11 cellular contexts compared by ENCODE assay signal in the genomic region with DNA sequence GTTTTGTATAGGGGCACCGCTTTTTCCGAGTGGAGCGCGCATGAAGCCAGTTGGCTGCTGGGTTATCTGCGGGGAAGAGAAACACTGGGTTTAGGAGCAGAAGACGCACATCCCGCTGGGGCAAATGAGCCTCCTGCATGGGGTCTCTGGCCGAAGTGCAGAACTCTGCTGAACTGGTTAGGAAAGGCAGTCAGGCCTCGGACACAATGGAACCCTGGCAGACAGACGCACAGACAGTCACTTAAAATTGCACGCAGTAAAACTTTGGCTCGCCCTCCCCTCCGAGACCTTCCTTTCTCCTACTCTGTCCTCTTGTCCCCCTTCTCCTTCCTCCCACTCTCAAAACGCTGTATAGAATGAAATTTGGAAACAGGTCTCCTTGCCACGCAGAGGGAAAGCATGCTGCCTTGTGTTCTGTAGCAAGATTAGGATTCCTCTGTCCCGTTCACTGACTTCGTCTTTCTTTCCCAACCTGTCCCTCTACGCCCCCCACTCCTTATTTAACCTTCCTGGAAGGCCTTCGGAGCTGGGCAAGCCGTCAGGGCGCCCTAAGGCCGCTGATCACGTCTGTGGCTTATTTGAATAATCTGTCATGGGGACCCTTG. TPM values are rescaled to one million over a fixed set of nuclear protein-coding genes. Genes with fewer than 3 reads are reported as not detected.
A peak's percentile ranks its signal among the peaks of the same experiment; 100 is the strongest.
DNase-seq lines count a peak whose midpoint lies in the region; ATAC-seq, FAIRE-seq and TF ChIP-seq lines count a peak whose summit lies in the region.
"Had no signal": no experiment of that assay in that cellular context is flagged by ENCODE, and none has a peak within 500 bp of the region (broad histone marks: within the 10 kb centered on the region; RNA-seq: fewer than 3 reads in every experiment).

No MANE protein-coding gene starts in this region.

- peaks cover 31% of the 10 kb centered on the region in 2 donors for H3K4me1 Mint-ChIP-seq in natural killer cell treated with Interleukin-12 subunit alpha and Interleukin-12 subunit beta and Interleukin-15 and Interleukin-18, amount 100 ng/mL, for 72 hours (ENCODE audit: low read depth in 2 of 2)

- TF ChIP-seq CTCF in heart right ventricle (IDR thresholded peaks at IDR 0.05): peak in 1 of 9 donors; percentile 10
- TF ChIP-seq CTCF in breast epithelium (IDR thresholded peaks at IDR 0.05): no peak
- TF ChIP-seq CTCF in vagina (IDR thresholded peaks at IDR 0.05): no peak
- TF ChIP-seq CTCF in pancreas (IDR thresholded peaks at IDR 0.05): no peak

- FAIRE-seq in pancreas (lab: Jason Lieb, UNC): no peak

- H3K36me3 ChIP-seq in heart right ventricle (peaks cover 0 to 15% (median 0%) of the 10 kb centered on the region in 9 donors), breast epithelium (no peaks in the 10 kb centered on the region), vagina (no peaks in the 10 kb centered on the region), pancreas (no peaks in the 10 kb centered on the region)

- H3K36me3 Mint-ChIP-seq in natural killer cell treated with Interleukin-12 subunit alpha and Interleukin-12 subunit beta and Interleukin-15 and Interleukin-18, amount 100 ng/mL, for 72 hours: peaks cover 6% of the 10 kb centered on the region

- WGBS in heart right ventricle, 2 donors: 17 to 24% methylated on average over 23 of the region's 23 CpGs
- WGBS in pancreas, 2 donors: 32 to 37% methylated on average over 23 of the region's 23 CpGs

- H3K27me3 Mint-ChIP-seq in natural killer cell treated with Interleukin-12 subunit alpha and Interleukin-12 subunit beta and Interleukin-15 and Interleukin-18, amount 100 ng/mL, for 72 hours: peaks cover 53 to 55% of the 10 kb centered on the region in 2 donors

- peaks cover 75 to 100% (median 100%) of the 10 kb centered on the region in 7 donors for H3K27me3 ChIP-seq in heart right ventricle
- peaks cover 3 to 56% of the 10 kb centered on the region in 2 donors for H3K27me3 ChIP-seq in breast epithelium
- no peaks in the 10 kb centered on the region for H3K27me3 ChIP-seq in vagina
- H3K27me3 ChIP-seq in pancreas: peaks cover 9 to 78% (median 27%) of the 10 kb centered on the region in 4 donors

- H3K4me3 Mint-ChIP-seq in natural killer cell treated with Interleukin-12 subunit alpha and Interleukin-12 subunit beta and Interleukin-15 and Interleukin-18, amount 100 ng/mL, for 72 hours: peak overlapping the region; percentile 71

- DNase-seq in left cardiac atrium (peak; percentile 11), heart right ventricle (no peak), breast epithelium (ENCODE audit: low spot score in 2 of 2) (no peak), vagina (ENCODE audit: extremely low spot score in 2 of 2) (no peak), NCI-H146 (lab: John Stamatoyannopoulos, UW) (no peak), pancreas (no peak), NCI-H128 (lab: John Stamatoyannopoulos, UW; ENCODE audit: unreplicated experiment) (no peak)
- DNase-seq in natural killer cell treated with Interleukin-12 subunit alpha and Interleukin-12 subunit beta and Interleukin-15 and Interleukin-18, amount 100 ng/mL, for 72 hours (ENCODE audit: low spot score): no peak
- DNase-seq: NCI-H748 treated with DMSO at 0.1 percent for 48 hours had no signal

- no peak for ATAC-seq in left cardiac atrium
- ATAC-seq in heart right ventricle: no peak
- ATAC-seq in natural killer cell treated with Interleukin-12 subunit alpha and Interleukin-12 subunit beta and Interleukin-15 and Interleukin-18, amount 100 ng/mL, for 72 hours: no peak
- ATAC-seq in pancreas: no peak

- H3K4me3 ChIP-seq in heart right ventricle (peak overlapping the region in 1 of 10 donors; percentile 49), breast epithelium (peak overlapping the region; percentile 65 to 80 (median 65)), vagina (peak overlapping the region; percentile 56 to 64), pancreas (peak overlapping the region in 1 of 4 donors; percentile 10)

- H3K27ac Mint-ChIP-seq in natural killer cell treated with Interleukin-12 subunit alpha and Interleukin-12 subunit beta and Interleukin-15 and Interleukin-18, amount 100 ng/mL, for 72 hours: no peak overlapping the region

- intact Hi-C loops in left cardiac atrium (cut with DNase I): loop anchor here (5.0 to 10.0 kb wide), 3 partner anchors 779 to 1299 kb away; no protein-coding TSS in a partner anchor
- intact Hi-C loops in heart right ventricle (cut with DNase I): loop anchor here in 9 of 10 donors (5.0 to 10.0 kb wide), 11 partner anchors 309 to 1299 kb away; no protein-coding TSS in a partner anchor
- intact Hi-C loops in breast epithelium (cut with DNase I; ENCODE audit: low total_unique reads): loop anchor here (5.0 kb wide), 1 partner anchor 797 kb away; no protein-coding TSS in a partner anchor
- intact Hi-C loops in vagina (cut with DNase I): loop anchor here (10.0 kb wide), 1 partner anchor 1309 kb away; no protein-coding TSS in a partner anchor
- intact Hi-C loops in pancreas (cut with DNase I): no loop called here

- no peaks in the 10 kb centered on the region for H3K9me3 Mint-ChIP-seq in natural killer cell treated with Interleukin-12 subunit alpha and Interleukin-12 subunit beta and Interleukin-15 and Interleukin-18, amount 100 ng/mL, for 72 hours

- H3K9me3 ChIP-seq in heart right ventricle (no peaks in the 10 kb centered on the region), breast epithelium (no peaks in the 10 kb centered on the region), vagina (no peaks in the 10 kb centered on the region), pancreas (no peaks in the 10 kb centered on the region)

- TF ChIP-seq POLR2A in breast epithelium (IDR thresholded peaks at IDR 0.05): no peak
- no peak for TF ChIP-seq POLR2A in vagina (IDR thresholded peaks at IDR 0.05)

- peaks cover 8 to 73% (median 40%) of the 10 kb centered on the region in 9 donors for H3K4me1 ChIP-seq in heart right ventricle
- no peaks in the 10 kb centered on the region for H3K4me1 ChIP-seq in breast epithelium
- peaks cover 54% of the 10 kb centered on the region for H3K4me1 ChIP-seq in vagina
- peaks cover 0 to 7% (median 5%) of the 10 kb centered on the region in 3 donors for H3K4me1 ChIP-seq in pancreas

- H3K27ac ChIP-seq in heart right ventricle (no peak overlapping the region), breast epithelium (peak overlapping the region; percentile 81 to 89), vagina (peak overlapping the region; percentile 99), pancreas (no peak overlapping the region)
- H3K27ac ChIP-seq: C4-2B had no signal

RNA-seq across cellular contexts. Expression of a gene that starts 1.5 kb away (rescaled TPM):
- total RNA-seq in left cardiac atrium (not detected), heart right ventricle (not detected), breast epithelium (10 to 100 TPM in 1 of 3 donors, 1 to 10 TPM in 2; 7.5 to 18.4 (median 9.0) TPM), vagina (13.0 TPM), pancreas (under 1 TPM in 1 of 6 donors, not detected in 5; 0.13 TPM)
- polyA plus RNA-seq in heart right ventricle (not detected), pancreas (under 1 TPM in 1 of 2 donors, not detected in 1; 0.09 TPM)
- 1 to 10 TPM in 1 of 2 donors, not detected in 1; 2.4 TPM for total RNA-seq in natural killer cell treated with Interleukin-12 subunit alpha and Interleukin-12 subunit beta and Interleukin-15 and Interleukin-18, amount 100 ng/mL, for 72 hours

RNA-seq across cellular contexts. Expression of a gene that starts 7.4 kb away (rescaled TPM):
- total RNA-seq in left cardiac atrium (under 1 TPM; 0.12 to 0.39 TPM), heart right ventricle (not detected), breast epithelium (1 to 10 TPM; 4.6 to 8.8 (median 6.2) TPM), vagina (23.8 TPM), pancreas (under 1 TPM in 3 of 6 donors, not detected in 3; 0.06 to 0.19 (median 0.17) TPM)
- polyA plus RNA-seq in heart right ventricle (under 1 TPM in 1 of 2 donors, not detected in 1; 0.04 TPM), pancreas (under 1 TPM; 0.15 to 0.49 TPM)
- total RNA-seq in natural killer cell treated with Interleukin-12 subunit alpha and Interleukin-12 subunit beta and Interleukin-15 and Interleukin-18, amount 100 ng/mL, for 72 hours: under 1 TPM in 1 of 2 donors, not detected in 1; 0.20 TPM
- total RNA-seq: temporal lobe had no signal

RNA-seq across cellular contexts. Expression of a gene that starts 10.2 kb away (rescaled TPM):
- total RNA-seq in left cardiac atrium: under 1 TPM; 0.10 to 0.21 TPM
- total RNA-seq in heart right ventricle: under 1 TPM in 1 of 10 donors, not detected in 9; 0.19 TPM
- polyA plus RNA-seq in heart right ventricle: under 1 TPM in 1 of 2 donors, not detected in 1; 0.03 TPM
- 10 to 100 TPM in 1 of 3 donors, 1 to 10 TPM in 2; 2.3 to 21.1 (median 5.2) TPM for total RNA-seq in breast epithelium
- total RNA-seq in natural killer cell treated with Interleukin-12 subunit alpha and Interleukin-12 subunit beta and Interleukin-15 and Interleukin-18, amount 100 ng/mL, for 72 hours: 1 to 10 TPM in 1 of 2 donors, under 1 TPM in 1; 0.88 to 1.3 TPM
- 19.2 TPM for total RNA-seq in vagina
- under 1 TPM in 4 of 6 donors, not detected in 2; 0.09 to 0.18 (median 0.14) TPM for total RNA-seq in pancreas
- not detected for polyA plus RNA-seq in pancreas
- total RNA-seq: temporal lobe had no signal

RNA-seq across cellular contexts. Expression of a gene that starts 11.5 kb away (rescaled TPM):
- under 1 TPM; 0.68 to 0.74 TPM for total RNA-seq in left cardiac atrium
- total RNA-seq in heart right ventricle: 1 to 10 TPM in 1 of 10 donors, under 1 TPM in 7, not detected in 2; 0.11 to 1.5 (median 0.22) TPM
- under 1 TPM; 0.35 to 0.37 TPM for polyA plus RNA-seq in heart right ventricle
- total RNA-seq in breast epithelium: 1 to 10 TPM; 4.5 to 6.4 (median 4.6) TPM
- not detected for total RNA-seq in natural killer cell treated with Interleukin-12 subunit alpha and Interleukin-12 subunit beta and Interleukin-15 and Interleukin-18, amount 100 ng/mL, for 72 hours
- 3.9 TPM for total RNA-seq in vagina
- total RNA-seq in pancreas: 1 to 10 TPM in 1 of 6 donors, under 1 TPM in 4, not detected in 1; 0.13 to 1.9 (median 0.43) TPM
- under 1 TPM; 0.38 to 0.56 TPM for polyA plus RNA-seq in pancreas
- total RNA-seq: temporal lobe had no signal

RNA-seq across cellular contexts. Expression of a gene that starts 16.3 kb away (rescaled TPM):
- not detected for total RNA-seq in left cardiac atrium
- total RNA-seq in heart right ventricle: not detected
- polyA plus RNA-seq in heart right ventricle: not detected
- 10 to 100 TPM in 1 of 3 donors, 1 to 10 TPM in 2; 7.9 to 16.0 (median 9.0) TPM for total RNA-seq in breast epithelium
- under 1 TPM in 1 of 2 donors, not detected in 1; 0.81 TPM for total RNA-seq in natural killer cell treated with Interleukin-12 subunit alpha and Interleukin-12 subunit beta and Interleukin-15 and Interleukin-18, amount 100 ng/mL, for 72 hours
- total RNA-seq in vagina: 1.7 TPM
- under 1 TPM in 1 of 6 donors, not detected in 5; 0.34 TPM for total RNA-seq in pancreas
- under 1 TPM in 1 of 2 donors, not detected in 1; 0.12 TPM for polyA plus RNA-seq in pancreas
- total RNA-seq: temporal lobe had no signal

Comparison
In these comparisons a context has a peak if more than half of its experiments do, and no peak if none do; other contexts are left out.
1. H3K27ac ChIP-seq: peak in breast epithelium (2 of 2) and vagina (single experiment); none in heart right ventricle (0 of 10) and pancreas (0 of 4).
2. RNA of a gene that starts 7.4 kb away (total RNA-seq): 23.8 TPM in vagina (single experiment) and 4.6 to 8.8 TPM in breast epithelium; 0.12 to 0.39 TPM in left cardiac atrium, 0.20 TPM in natural killer cell treated with Interleukin-12 subunit alpha and Interleukin-12 subunit beta and Interleukin-15 and Interleukin-18, amount 100 ng/mL, for 72 hours, 0.06 to 0.19 TPM in pancreas and not detected in heart right ventricle; every median in the first group is over 4 times any median in the second.
3. intact Hi-C loops: an anchor here in left cardiac atrium (5.0 to 10.0 kb wide), heart right ventricle (5.0 to 10.0 kb wide), breast epithelium (5.0 kb wide) and vagina (10.0 kb wide); none called in pancreas.